8 cellular contexts compared by ENCODE assay signal in genomic region chr12:57896437-57897201, GRCh38. TPM values are rescaled to one million over a fixed set of nuclear protein-coding genes. Genes with fewer than 3 reads are reported as not detected.
DNase-seq lines count a peak whose midpoint lies in the region; ATAC-seq, FAIRE-seq and TF ChIP-seq lines count a peak whose summit lies in the region.

No MANE protein-coding gene starts in this region.

- TF ChIP-seq CTCF in AG10803 (conservative IDR thresholded peaks at IDR 0.05; ENCODE audit: low read length): peak; percentile 54
- peak; percentile 65 for TF ChIP-seq CTCF in HepG2 (CRISPR knock-in tag; IDR thresholded peaks at IDR 0.05)

- H3K4me2 ChIP-seq in HepG2 (ENCODE audit: low read depth, low read length): peak overlapping the region; percentile 81

- H3K4me1 ChIP-seq in duodenal mucosa (ENCODE audit: control insufficient read depth in 1 of 2, insufficient read depth in 2 of 2, low read length in 2 of 2): peaks cover 60 to 72% of the 10 kb centered on the region in 2 donors
- H3K4me1 ChIP-seq in HepG2 (ENCODE audit: insufficient read depth, low read length): peaks cover 44% of the 10 kb centered on the region

- H4K20me1 ChIP-seq in HepG2 (ENCODE audit: insufficient read depth, low read length): no peaks in the 10 kb centered on the region

- POLR2A ChIA-PET in HepG2 (lab: Yijun Ruan, JAX): interaction anchor here (0.8 to 6.1 kb wide), 6 partner anchors 43 to 124 kb away, joined by 3 to 110 read pairs (median 6); partner anchors contain the start of genes CTDSP2, EEF1AKMT3 and METTL1

- TF ChIP-seq RAD21 in HepG2 (CRISPR knock-in tag; IDR thresholded peaks at IDR 0.05): no peak

- ATAC-seq in HepG2: peak; percentile 72
- ATAC-seq in stimulated activated naive B cell treated with anti-CD40 and anti-IgM and Interleukin-4, amounts not matched to agents 10 μg/mL and 1 μg/mL and 100 μg/mL, for 72 hours (replicated peaks): no peak

- H3K4me1 Mint-ChIP-seq in stimulated activated naive B cell treated with anti-CD40 and anti-IgM and Interleukin-4, amounts not matched to agents 10 μg/mL and 1 μg/mL and 100 μg/mL, for 72 hours: peaks cover 52 to 60% of the 10 kb centered on the region in 2 donors

- H2AFZ ChIP-seq in HepG2 (ENCODE audit: low read length): no peak overlapping the region

- peak overlapping the region; percentile 87 for H3K9ac ChIP-seq in SK-N-MC (ENCODE audit: insufficient read length)
- H3K9ac ChIP-seq in duodenal mucosa (ENCODE audit: low read depth in 1 of 2, low read length in 2 of 2): peak overlapping the region; percentile 52 to 53
- peak overlapping the region; percentile 56; the same call in 1 of the 2 replicates for H3K9ac ChIP-seq in HepG2 (ENCODE audit: insufficient read depth, low read depth, low read length)

- no TSS peak for BruUV-seq in HepG2 (replicated peaks; lab: Mats Ljungman, UMichigan)

- CTCF ChIA-PET in HepG2 (lab: Yijun Ruan, JAX; ENCODE audit: low intra/inter-chr PET ratio, low total read pairs): interaction anchor here (1.5 to 1.9 kb wide), 2 partner anchors 9 to 65 kb away, joined by 3 to 6 read pairs; no protein-coding TSS in a partner anchor

- in situ Hi-C loops in HepG2 (cut with HindIII; ENCODE audit: extremely low pct_ligation_motif_present, low pct_unique_long_range_greater_than_20kb): loop anchor here (5.0 kb wide), 1 partner anchor 54 kb away; no protein-coding TSS in a partner anchor

- no peaks in the 10 kb centered on the region for H3K36me3 ChIP-seq in SK-N-MC (ENCODE audit: insufficient read depth, low read length)
- H3K36me3 ChIP-seq in duodenal mucosa (ENCODE audit: control insufficient read depth in 1 of 2, insufficient read depth in 2 of 2, low read length in 2 of 2): no peaks in the 10 kb centered on the region
- H3K36me3 ChIP-seq in HepG2 (replicated peaks in 1 of 2; ENCODE audit: control insufficient read depth in 1 of 2, insufficient read depth in 2 of 2, low read length in 2 of 2): no peaks in the 10 kb centered on the region

- intact Hi-C loops in HepG2 (cut with micrococcal nuclease; ENCODE audit: unreplicated experiment): no loop called here

- no peaks in the 10 kb centered on the region for H3K36me3 Mint-ChIP-seq in stimulated activated naive B cell treated with anti-CD40 and anti-IgM and Interleukin-4, amounts not matched to agents 10 μg/mL and 1 μg/mL and 100 μg/mL, for 72 hours

- H3K27me3 ChIP-seq in duodenal mucosa (ENCODE audit: control insufficient read depth in 1 of 2, insufficient read depth in 2 of 2, low read length in 2 of 2) (no peaks in the 10 kb centered on the region), HepG2 (ENCODE audit: control insufficient read depth in 1 of 2, insufficient read depth in 2 of 2, low read length in 2 of 2) (peaks cover 2 to 57% of the 10 kb centered on the region in 2 experiments; a peak in 4 of 5 replicates)

- H3K9me3 Mint-ChIP-seq in stimulated activated naive B cell treated with anti-CD40 and anti-IgM and Interleukin-4, amounts not matched to agents 10 μg/mL and 1 μg/mL and 100 μg/mL, for 72 hours: no peaks in the 10 kb centered on the region

- peaks cover 0 to 6% of the 10 kb centered on the region in 2 donors for H3K27me3 Mint-ChIP-seq in stimulated activated naive B cell treated with anti-CD40 and anti-IgM and Interleukin-4, amounts not matched to agents 10 μg/mL and 1 μg/mL and 100 μg/mL, for 72 hours

- no peak for TF ChIP-seq POLR2A in HepG2 (IDR thresholded peaks at IDR 0.05; ENCODE audit: insufficient read depth in 1 of 2, low read depth in 2 of 2, low read length in 2 of 2)

- H3K27ac Mint-ChIP-seq in stimulated activated naive B cell treated with anti-CD40 and anti-IgM and Interleukin-4, amounts not matched to agents 10 μg/mL and 1 μg/mL and 100 μg/mL, for 72 hours: peak overlapping the region; percentile 83

- H3K9me3 ChIP-seq in SK-N-MC (ENCODE audit: low read depth, low read length) (no peaks in the 10 kb centered on the region), duodenal mucosa (ENCODE audit: control insufficient read depth in 1 of 2, low read length in 2 of 2) (no peaks in the 10 kb centered on the region), HepG2 (ENCODE audit: low read length) (no peaks in the 10 kb centered on the region)

- 2% methylated on average over 7 of the region's 54 CpGs for WGBS in HepG2 (ENCODE audit: low lambda C conversion rate)

- peak overlapping the region; percentile 82 to 84 for H3K4me3 Mint-ChIP-seq in stimulated activated naive B cell treated with anti-CD40 and anti-IgM and Interleukin-4, amounts not matched to agents 10 μg/mL and 1 μg/mL and 100 μg/mL, for 72 hours

- TF ChIP-seq EP300 in HepG2 (IDR thresholded peaks at IDR 0.05; ENCODE audit: low read depth in 2 of 2, low read length in 2 of 2): no peak
- no peak for TF ChIP-seq EP300 in HepG2 (CRISPR knock-in tag; IDR thresholded peaks at IDR 0.05; ENCODE audit: borderline replicate concordance)

- H3K4me3 ChIP-seq in AG10803 (ENCODE audit: low read length) (peak overlapping the region; percentile 57), SK-N-MC (peak overlapping the region; percentile 79), duodenal mucosa (ENCODE audit: low read depth in 1 of 2, low read length in 2 of 2) (peak overlapping the region; percentile 63 to 71), HepG2 (replicated peaks in 1 of 3; ENCODE audit: insufficient read depth in 1 of 3, low read depth in 2 of 3, low read length in 3 of 3) (peak overlapping the region; percentile 48 to 67 (median 55); a peak in 5 of 6 replicates)

- DNase-seq in AG10803 (ENCODE audit: low read depth) (peak; percentile 64), HCEC 1CT (peak; percentile 65), SK-N-MC (ENCODE audit: low read depth, low spot score) (no peak), HepG2 (ENCODE audit: low spot score) (no peak), amniotic stem cell (lab: John Stamatoyannopoulos, UW) (no peak)
- DNase-seq in stimulated activated naive B cell treated with anti-CD40 and anti-IgM and Interleukin-4, amounts not matched to agents 10 μg/mL and 1 μg/mL and 100 μg/mL, for 72 hours: no peak
- DNase-seq in stimulated activated naive CD4-positive, alpha-beta T cell treated with Interleukin-2 at 50 U/mL for 16 hours (lab: John Stamatoyannopoulos, UW): no peak

- peak overlapping the region; percentile 99 for H3K27ac ChIP-seq in SK-N-MC
- H3K27ac ChIP-seq in duodenal mucosa (ENCODE audit: low read depth, low read length): peak overlapping the region; percentile 86
- no peak overlapping the region for H3K27ac ChIP-seq in HepG2 (ENCODE audit: extremely low read length, insufficient read depth, low read length)

- H3K79me2 ChIP-seq in HepG2 (ENCODE audit: insufficient read depth, low read length): no peaks in the 10 kb centered on the region

- FAIRE-seq in HepG2 (lab: Jason Lieb, UNC): no peak

RNA-seq across cellular contexts. Expression of gene ATP23, which starts 44.7 kb away (rescaled TPM):
- total RNA-seq in HepG2 (2016; rRNA removed; fragmentation: Illumina TruSeq; extraction: Trizol): 12.1 and 13.1 TPM in 2 replicates
- 24.3 and 27.9 TPM in 2 replicates for total RNA-seq in HepG2 (2016; cell fraction: cytosol; rRNA removed; fragmentation: Illumina TruSeq; extraction: Trizol; ENCODE audit: low read depth)
- 14.7 and 15.5 TPM in 2 replicates for total RNA-seq in HepG2 (2016; cell fraction: insoluble cytoplasmic fraction; rRNA removed; fragmentation: Illumina TruSeq; extraction: Trizol)
- 27.9 and 34.5 TPM in 2 replicates for total RNA-seq in HepG2 (2016; cell fraction: membrane; rRNA removed; fragmentation: Illumina TruSeq; extraction: Trizol)
- 3.4 and 6.2 TPM in 2 replicates for total RNA-seq in HepG2 (2016; cell fraction: nucleus; rRNA removed; fragmentation: Illumina TruSeq; extraction: Trizol)
- 11.4 and 14.7 TPM in 2 replicates for polyA plus RNA-seq in HepG2 (2011; rRNA removed)
- polyA plus RNA-seq in HepG2 (2011; cell fraction: cytosol; rRNA removed): 11.9 and 15.5 TPM in 2 replicates
- 5.3 and 6.3 TPM in 2 replicates for polyA plus RNA-seq in HepG2 (2011; cell fraction: nucleus; rRNA removed)
- 4.8 and 9.6 TPM in 2 replicates for polyA plus RNA-seq in HepG2 (2012)
- polyA plus RNA-seq in HepG2 (2016; cell fraction: cytosol; fragmentation: Illumina TruSeq; extraction: Trizol; ENCODE audit: low read depth): 34.8 and 37.5 TPM in 2 replicates
- polyA plus RNA-seq in HepG2 (2016; cell fraction: insoluble cytoplasmic fraction; fragmentation: Illumina TruSeq; extraction: Trizol; ENCODE audit: low read depth): 12.6 and 13.2 TPM in 2 replicates
- 23.8 and 26.9 TPM in 2 replicates for polyA plus RNA-seq in HepG2 (2016; cell fraction: membrane; fragmentation: Illumina TruSeq; extraction: Trizol; ENCODE audit: low read depth)
- 8.7 and 11.7 TPM in 2 replicates for polyA plus RNA-seq in HepG2 (2016; cell fraction: nucleus; fragmentation: Illumina TruSeq; extraction: Trizol; ENCODE audit: insufficient read depth, low read depth)
- 5.1 and 5.7 TPM in 2 replicates for polyA minus RNA-seq in HepG2 (2011; rRNA and poly(A)+ RNA removed; ENCODE audit: low replicate concordance)
- 6.1 and 7.6 TPM in 2 replicates for polyA minus RNA-seq in HepG2 (2011; cell fraction: cytosol; rRNA and poly(A)+ RNA removed)
- polyA minus RNA-seq in HepG2 (2011; cell fraction: nucleus; rRNA and poly(A)+ RNA removed): 1.4 and 3.5 TPM in 2 replicates

RNA-seq across cellular contexts. Expression of gene CTDSP2, which starts 50.1 kb away (rescaled TPM):
- 38.1 and 42.4 TPM in 2 replicates for total RNA-seq in HepG2 (2016; rRNA removed; fragmentation: Illumina TruSeq; extraction: Trizol)
- total RNA-seq in HepG2 (2016; cell fraction: cytosol; rRNA removed; fragmentation: Illumina TruSeq; extraction: Trizol; ENCODE audit: low read depth): 20.5 and 21.6 TPM in 2 replicates
- total RNA-seq in HepG2 (2016; cell fraction: insoluble cytoplasmic fraction; rRNA removed; fragmentation: Illumina TruSeq; extraction: Trizol): 37.7 and 41.1 TPM in 2 replicates
- total RNA-seq in HepG2 (2016; cell fraction: membrane; rRNA removed; fragmentation: Illumina TruSeq; extraction: Trizol): 60.6 and 65.1 TPM in 2 replicates
- 35.7 and 38.6 TPM in 2 replicates for total RNA-seq in HepG2 (2016; cell fraction: nucleus; rRNA removed; fragmentation: Illumina TruSeq; extraction: Trizol)
- polyA plus RNA-seq in HepG2 (2011; rRNA removed): 82.5 and 91.3 TPM in 2 replicates
- polyA plus RNA-seq in HepG2 (2011; cell fraction: cytosol; rRNA removed): 94.6 and 96.0 TPM in 2 replicates
- 121 and 124 TPM in 2 replicates for polyA plus RNA-seq in HepG2 (2011; cell fraction: nucleus; rRNA removed)
- polyA plus RNA-seq in HepG2 (2012): 68.6 and 96.3 TPM in 2 replicates
- polyA plus RNA-seq in HepG2 (2016; cell fraction: cytosol; fragmentation: Illumina TruSeq; extraction: Trizol; ENCODE audit: low read depth): 59.2 and 67.3 TPM in 2 replicates
- 57.7 and 67.3 TPM in 2 replicates for polyA plus RNA-seq in HepG2 (2016; cell fraction: insoluble cytoplasmic fraction; fragmentation: Illumina TruSeq; extraction: Trizol; ENCODE audit: low read depth)
- polyA plus RNA-seq in HepG2 (2016; cell fraction: membrane; fragmentation: Illumina TruSeq; extraction: Trizol; ENCODE audit: low read depth): 88.5 and 93.3 TPM in 2 replicates
- 61.0 and 66.5 TPM in 2 replicates for polyA plus RNA-seq in HepG2 (2016; cell fraction: nucleus; fragmentation: Illumina TruSeq; extraction: Trizol; ENCODE audit: insufficient read depth, low read depth)
- 118 and 141 TPM in 2 replicates for polyA minus RNA-seq in HepG2 (2011; rRNA and poly(A)+ RNA removed; ENCODE audit: low replicate concordance)
- 57.9 and 82.7 TPM in 2 replicates for polyA minus RNA-seq in HepG2 (2011; cell fraction: cytosol; rRNA and poly(A)+ RNA removed)
- polyA minus RNA-seq in HepG2 (2011; cell fraction: nucleus; rRNA and poly(A)+ RNA removed): 88.2 and 116 TPM in 2 replicates

Comparison
In these comparisons a context has a peak if more than half of its experiments do, and no peak if none do; other contexts are left out.
1. DNase-seq: peak in AG10803 (single experiment) and HCEC 1CT (single experiment); none in SK-N-MC (single experiment), HepG2 (single experiment), stimulated activated naive B cell treated with anti-CD40 and anti-IgM and Interleukin-4, amounts not matched to agents 10 μg/mL and 1 μg/mL and 100 μg/mL, for 72 hours (single experiment), amniotic stem cell (single experiment) and stimulated activated naive CD4-positive, alpha-beta T cell treated with Interleukin-2 at 50 U/mL for 16 hours (single experiment).
2. Peak in every context shown above with its lines, with median percentiles within 50 percentile points of each other: H3K4me3 ChIP-seq and H3K9ac ChIP-seq.